9 cellular contexts compared by ENCODE assay signal in the genomic region with DNA sequence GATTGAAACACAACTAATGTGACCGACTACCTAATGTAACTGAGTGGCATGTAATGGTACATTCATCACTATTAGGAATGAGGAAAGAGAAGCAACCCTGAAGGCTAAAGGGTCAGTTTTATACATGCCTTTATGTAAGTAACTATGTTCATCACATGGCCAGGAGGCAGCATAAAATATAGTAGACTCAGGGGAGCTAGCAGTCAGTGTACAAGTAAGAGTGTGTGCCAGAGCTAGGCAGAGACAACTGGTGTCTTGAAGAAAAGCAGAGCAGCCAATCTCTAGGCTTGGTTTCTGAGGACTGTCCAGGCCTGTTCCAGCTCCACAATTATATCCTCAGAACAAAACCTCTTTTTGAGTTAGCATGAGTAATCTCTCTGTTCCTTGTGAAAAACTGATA. TPM values are rescaled to one million over a fixed set of nuclear protein-coding genes. Genes with fewer than 3 reads are reported as not detected.
A peak's percentile ranks its signal among the peaks of the same experiment; 100 is the strongest.
DNase-seq lines count a peak whose midpoint lies in the region; ATAC-seq and TF ChIP-seq lines count a peak whose summit lies in the region.
"Had no signal": no experiment of that assay in that cellular context is flagged by ENCODE, and none has a peak within 500 bp of the region (broad histone marks: within the 10 kb centered on the region; RNA-seq: fewer than 3 reads in every experiment).

No MANE protein-coding gene starts in this region.

- peak overlapping the region; percentile 75 for H3K27ac ChIP-seq in rectal smooth muscle tissue (ENCODE audit: low read depth, low read length)

- no peak overlapping the region for H3K9ac ChIP-seq in rectal smooth muscle tissue (ENCODE audit: low read length)

- peak overlapping the region; percentile 90 for H3K27ac Mint-ChIP-seq in activated CD8-positive, alpha-beta T cell treated with anti-CD3 and anti-CD28 coated beads for 36 hours

- DNase-seq in G401 (ENCODE audit: low spot score) (peak; percentile 34), globus pallidus (ENCODE audit: low spot score) (peak; percentile 73), NCI-H748 (lab: John Stamatoyannopoulos, UW; ENCODE audit: unreplicated experiment) (no peak), NCI-H2081 treated with DMSO at 0.1 percent for 48 hours (lab: John Stamatoyannopoulos, UW) (no peak), cerebellar nuclear complex (lab: John Stamatoyannopoulos, UW) (no peak)
- DNase-seq in activated CD8-positive, alpha-beta T cell treated with anti-CD3 and anti-CD28 coated beads for 36 hours = peak; percentile 26
- DNase-seq: NCI-H2029 had no signal

- H3K36me3 Mint-ChIP-seq in activated CD8-positive, alpha-beta T cell treated with anti-CD3 and anti-CD28 coated beads for 36 hours (ENCODE audit: low read depth) = peaks cover 50% of the 10 kb centered on the region

- H3K27me3 Mint-ChIP-seq in activated CD8-positive, alpha-beta T cell treated with anti-CD3 and anti-CD28 coated beads for 36 hours = no peaks in the 10 kb centered on the region

- H3K9me3 Mint-ChIP-seq in activated CD8-positive, alpha-beta T cell treated with anti-CD3 and anti-CD28 coated beads for 36 hours = no peaks in the 10 kb centered on the region

- in situ Hi-C loops in G401 (cut with HindIII; ENCODE audit: low sequenced_read_pairs) = no loop called here

- no peak overlapping the region for H3K4me3 ChIP-seq in rectal smooth muscle tissue (ENCODE audit: low read length)

- POLR2A ChIA-PET in activated CD8-positive, alpha-beta T cell treated with anti-CD3 and anti-CD28 coated beads for 36 hours (lab: Charles Lee) = interaction anchor here (0.8 to 2.7 kb wide), 5 partner anchors 10 to 28 kb away, joined by 3 to 12 read pairs (median 3); a partner anchor contains a TSS

- H3K36me3 ChIP-seq in rectal smooth muscle tissue (ENCODE audit: control insufficient read depth, insufficient read depth, low read length) = no peaks in the 10 kb centered on the region

- H3K4me1 ChIP-seq in rectal smooth muscle tissue (ENCODE audit: control insufficient read depth, insufficient read depth, low read length) = peaks cover 34% of the 10 kb centered on the region

- peak overlapping the region; percentile 18 for H3K4me3 Mint-ChIP-seq in activated CD8-positive, alpha-beta T cell treated with anti-CD3 and anti-CD28 coated beads for 36 hours

- H3K4me1 Mint-ChIP-seq in activated CD8-positive, alpha-beta T cell treated with anti-CD3 and anti-CD28 coated beads for 36 hours (ENCODE audit: low read depth) = peaks cover 89% of the 10 kb centered on the region

- TF ChIP-seq CTCF in activated CD8-positive, alpha-beta T cell treated with anti-CD3 and anti-CD28 coated beads for 36 hours (IDR thresholded peaks at IDR 0.05) = no peak

- peak; percentile 68 for ATAC-seq in activated CD8-positive, alpha-beta T cell treated with anti-CD3 and anti-CD28 coated beads for 36 hours
- ATAC-seq in HG02763 (IDR thresholded peaks at IDR 0.05; ENCODE audit: unreplicated experiment) = no peak

- intact Hi-C loops in activated CD8-positive, alpha-beta T cell treated with anti-CD3 and anti-CD28 coated beads for 36 hours (cut with micrococcal nuclease) = loop anchor here (2.0 to 10.0 kb wide), 2 partner anchors 16 to 1052 kb away; no protein-coding TSS in a partner anchor

- CTCF ChIA-PET in activated CD8-positive, alpha-beta T cell treated with anti-CD3 and anti-CD28 coated beads for 36 hours (lab: Charles Lee) = interaction anchor here (0.9 to 2.6 kb wide), 4 partner anchors 10 to 16 kb away, joined by 3 to 13 read pairs (median 6); no protein-coding TSS in a partner anchor

- H3K27me3 ChIP-seq in rectal smooth muscle tissue (ENCODE audit: control insufficient read depth, insufficient read depth, low read length) = no peaks in the 10 kb centered on the region

RNA-seq across cellular contexts. Expression of a gene that starts 18.1 kb away (rescaled TPM):
- 54.3 and 68.8 TPM in 2 replicates for total RNA-seq in G401 (2014; rRNA removed; shearing (Covaris generic))
- 100 to 1,000 TPM; 141 to 142 TPM for total RNA-seq in activated CD8-positive, alpha-beta T cell treated with anti-CD3 and anti-CD28 coated beads for 36 hours

Comparison
In these comparisons a context has a peak if more than half of its experiments do, and no peak if none do; other contexts are left out.
1. DNase-seq: peak in G401 (single experiment), activated CD8-positive, alpha-beta T cell treated with anti-CD3 and anti-CD28 coated beads for 36 hours (single experiment) and globus pallidus (single experiment); none in NCI-H748 (single experiment), NCI-H2081 treated with DMSO at 0.1 percent for 48 hours (single experiment) and cerebellar nuclear complex (0 of 2).